10 cellular contexts compared by ENCODE assay signal in the genomic region with DNA sequence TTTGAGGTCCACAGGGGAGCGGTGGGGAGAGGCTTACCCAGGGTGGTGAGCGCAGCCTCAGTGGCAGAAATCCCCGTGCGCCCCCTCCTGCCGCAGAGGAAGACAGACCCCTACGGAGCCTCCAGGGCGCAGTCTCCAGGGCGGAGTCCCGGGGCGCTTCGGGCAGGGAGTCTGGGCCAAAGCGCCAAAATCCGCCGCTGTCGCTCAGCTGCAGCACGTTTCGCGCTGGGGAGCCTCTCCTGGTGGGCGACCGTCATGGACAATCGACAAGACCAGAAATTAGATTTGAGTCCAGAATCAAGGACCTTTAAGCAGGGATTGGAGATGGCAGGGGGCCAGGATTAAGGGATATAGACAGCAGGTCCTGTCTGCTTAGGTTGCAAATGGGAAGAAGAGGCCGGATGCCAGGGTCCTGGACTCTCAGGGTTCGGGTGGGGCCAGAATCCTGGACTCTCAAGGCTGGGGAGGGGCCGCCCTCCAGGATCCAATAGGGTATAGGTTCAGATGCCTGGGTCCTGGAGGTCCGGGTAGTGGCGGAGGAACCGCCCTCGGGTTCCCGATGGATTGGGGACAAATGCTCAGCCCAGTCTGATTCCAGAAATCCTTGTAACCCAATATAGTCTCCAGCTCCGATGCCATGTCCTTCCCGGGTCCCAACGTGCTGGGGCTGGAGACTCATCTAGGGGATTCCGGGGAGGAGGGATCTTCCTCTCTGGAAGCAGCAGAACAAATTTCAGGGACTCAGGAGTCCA. TPM values are rescaled to one million over a fixed set of nuclear protein-coding genes. Genes with fewer than 3 reads are reported as not detected.
DNase-seq lines count a peak whose midpoint lies in the region; ATAC-seq, FAIRE-seq and TF ChIP-seq lines count a peak whose summit lies in the region.
"Had no signal": no experiment of that assay in that cellular context is flagged by ENCODE, and none has a peak within 500 bp of the region (broad histone marks: within the 10 kb centered on the region; RNA-seq: fewer than 3 reads in every experiment).

No MANE protein-coding gene starts in this region.

- H4K20me1 ChIP-seq in PC-3 (ENCODE audit: low read length) (no peaks in the 10 kb centered on the region), H1 (replicated peaks in 1 of 2; ENCODE audit: control insufficient read depth in 1 of 2, insufficient read depth in 2 of 2, low read length in 2 of 2) (no peaks in the 10 kb centered on the region)

- CTCF ChIA-PET in PC-3 (lab: Charles Lee) = interaction anchor here (0.6 to 1.4 kb wide), 7 partner anchors 28 to 115 kb away, joined by 3 to 23 read pairs (median 5); no protein-coding TSS in a partner anchor
- CTCF ChIA-PET in H1 (lab: Charles Lee; ENCODE audit: partially characterized antibody) = interaction anchor here (0.6 to 9.9 kb wide), 17 partner anchors 9 to 241 kb away, joined by 3 to 326 read pairs (median 5); no protein-coding TSS in a partner anchor

- peak overlapping the region; percentile 64 for H3K4me3 ChIP-seq in PC-3 (ENCODE audit: low read length)
- peak overlapping the region; percentile 18 to 53 (median 34); a peak in 6 of 8 replicates for H3K4me3 ChIP-seq in H1 (ENCODE audit: extremely low read depth in 1 of 4, insufficient read depth in 2 of 4, low read depth in 3 of 4, low read length in 4 of 4)
- H3K4me3 ChIP-seq: MG63 had no signal

- 26% methylated on average over 33 of the region's 33 CpGs; no CpG with 5 or more reads in 1 of the 2 experiments for WGBS in H1 (ENCODE audit: extremely low coverage in 1 of 2, insufficient coverage in 1 of 2, insufficient read length in 1 of 2, insufficient replicate concordance in 2 of 2, low coverage in 1 of 2, low lambda C conversion rate in 2 of 2, missing lambda C conversion rate in 1 of 2), 2 experiments

- no peaks in the 10 kb centered on the region for H3K79me1 ChIP-seq in H1 (ENCODE audit: low read depth, low read length)

- TF ChIP-seq POLR2A in H1 (IDR thresholded peaks at IDR 0.05; ENCODE audit: control extremely low read depth in 1 of 2, low read depth in 2 of 2, low read length in 2 of 2) = no peak

- H2BK120ac ChIP-seq in H1 (replicated peaks; ENCODE audit: low read depth, low read length) = no peak overlapping the region

- TF ChIP-seq CTCF in PC-3 (conservative IDR thresholded peaks at IDR 0.05; ENCODE audit: low read depth, low read length) (no peak), H1 (IDR thresholded peaks at IDR 0.05; ENCODE audit: control extremely low read depth in 1 of 3, insufficient read depth in 1 of 3, low read depth in 1 of 3, low read length in 3 of 3) (peak in 1 of 3 experiments; percentile 8; a peak in 2 of 4 replicates)

- no peak overlapping the region for H2BK5ac ChIP-seq in H1 (ENCODE audit: low read depth, low read length)

- H3K4me1 Mint-ChIP-seq in activated CD4-positive, alpha-beta T cell treated with anti-CD3 and anti-CD28 coated beads, Interleukin-2, amount 10 ng/mL, durations not matched to agents 24 days and 14 days = peaks cover 29% of the 10 kb centered on the region

- H3K18ac ChIP-seq in H1 (ENCODE audit: extremely low read depth, low read length) = no peak overlapping the region; the same call in 1 of the 2 replicates

- peak overlapping the region; percentile 53 for H3K4me3 Mint-ChIP-seq in activated CD4-positive, alpha-beta T cell treated with anti-CD3 and anti-CD28 coated beads, Interleukin-2, amount 10 ng/mL, durations not matched to agents 24 days and 14 days

- no peak overlapping the region for H2BK12ac ChIP-seq in H1 (ENCODE audit: low read depth, low read length)

- no peak overlapping the region for H3K9ac ChIP-seq in PC-3 (ENCODE audit: low read length)
- no peak overlapping the region for H3K9ac ChIP-seq in H1 (replicated peaks in 1 of 4; ENCODE audit: extremely low read depth in 1 of 4, low read depth in 3 of 4, low read length in 3 of 4)

- peaks cover 17% of the 10 kb centered on the region for H3K4me1 ChIP-seq in PC-3 (ENCODE audit: insufficient read depth, low read length)
- H3K4me1 ChIP-seq in H1 (replicated peaks in 1 of 4; ENCODE audit: control insufficient read depth in 3 of 4, insufficient read depth in 4 of 4, low read length in 3 of 4) = peaks cover 0 to 2% (median 0%) of the 10 kb centered on the region in 4 experiments; a peak in 3 of 7 replicates

- no peaks in the 10 kb centered on the region for H3K36me3 ChIP-seq in PC-3 (ENCODE audit: low read depth, low read length)
- H3K36me3 ChIP-seq in H1 (ENCODE audit: control insufficient read depth in 2 of 4, insufficient read depth in 4 of 4, low read length in 3 of 4) = no peaks in the 10 kb centered on the region
- H3K36me3 ChIP-seq: MG63 had no signal

- H3K27ac ChIP-seq in PC-3 (ENCODE audit: low read length) = no peak overlapping the region
- H3K27ac ChIP-seq in H1 (ENCODE audit: low read depth, low read length) = no peak overlapping the region

- H3K9me3 Mint-ChIP-seq in activated CD4-positive, alpha-beta T cell treated with anti-CD3 and anti-CD28 coated beads, Interleukin-2, amount 10 ng/mL, durations not matched to agents 24 days and 14 days = no peaks in the 10 kb centered on the region

- H3K9me3 ChIP-seq in PC-3 (ENCODE audit: low read length) (no peaks in the 10 kb centered on the region), H1 (ENCODE audit: insufficient read depth in 2 of 2, low read depth in 1 of 2, low read length in 1 of 2) (no peaks in the 10 kb centered on the region)
- H3K9me3 ChIP-seq: MG63 had no signal

- peaks cover 66% of the 10 kb centered on the region for H3K27me3 Mint-ChIP-seq in activated CD4-positive, alpha-beta T cell treated with anti-CD3 and anti-CD28 coated beads, Interleukin-2, amount 10 ng/mL, durations not matched to agents 24 days and 14 days

- DNase-seq in activated CD4-positive, alpha-beta T cell treated with anti-CD3 and anti-CD28 coated beads, Interleukin-2, amount 10 ng/mL, durations not matched to agents 24 days and 14 days = peak; percentile 64
- no peak for DNase-seq in activated CD4-positive, alpha-beta T cell treated with anti-CD3 and anti-CD28 coated beads for 48 hours
- no peak for DNase-seq in PC-3
- peak in 1 of 2 experiments; percentile 55 for DNase-seq in H1 (ENCODE audit: low read depth in 1 of 2, low spot score in 2 of 2)
- DNase-seq in sciatic nerve (ENCODE audit: low spot score) = no peak
- DNase-seq in stimulated activated naive CD4-positive, alpha-beta T cell (lab: John Stamatoyannopoulos, UW) = no peak
- no peak for DNase-seq in stimulated activated CD4-positive, alpha-beta T cell treated with anti-CD3 and anti-CD28 coated beads, Interleukin-15, amount 100 ng/mL, for 24 hours
- DNase-seq: NCI-H524 treated with DMSO at 0.1 percent for 48 hours had no signal

- no peak overlapping the region; the same call in 1 of the 2 replicates for H4K8ac ChIP-seq in H1 (ENCODE audit: extremely low read depth, insufficient read depth, low read length)

- no peaks in the 10 kb centered on the region for H3K36me3 Mint-ChIP-seq in activated CD4-positive, alpha-beta T cell treated with anti-CD3 and anti-CD28 coated beads, Interleukin-2, amount 10 ng/mL, durations not matched to agents 24 days and 14 days (ENCODE audit: low read depth)

- intact Hi-C loops in activated CD4-positive, alpha-beta T cell treated with anti-CD3 and anti-CD28 coated beads, Interleukin-2, amount 10 ng/mL, durations not matched to agents 24 days and 14 days (cut with micrococcal nuclease) = loop anchor here (2.0 to 10.0 kb wide), 3 partner anchors 15 to 249 kb away; partner anchors contain the start of gene DHX16
- intact Hi-C loops in PC-3 (cut with micrococcal nuclease) (loop anchor here (5.0 to 10.0 kb wide), 2 partner anchors 191 to 243 kb away; partner anchors contain the start of genes DHX16 and TUBB), sciatic nerve (cut with DNase I) (no loop called here)

- no peak overlapping the region for H3K4ac ChIP-seq in H1 (replicated peaks; ENCODE audit: insufficient read length, low read depth, low read length)

- H3K27me3 ChIP-seq in PC-3 (ENCODE audit: low read length) = peaks cover 36% of the 10 kb centered on the region
- peaks cover 7 to 23% (median 17%) of the 10 kb centered on the region in 4 experiments; a peak in 6 of 7 replicates for H3K27me3 ChIP-seq in H1 (replicated peaks in 1 of 4; ENCODE audit: control insufficient read depth in 3 of 4, extremely low read depth in 1 of 4, insufficient read depth in 3 of 4, low read length in 3 of 4)

- H3K79me2 ChIP-seq in PC-3 (ENCODE audit: low read length) = no peaks in the 10 kb centered on the region
- H3K79me2 ChIP-seq in H1 (ENCODE audit: control insufficient read depth in 1 of 2, insufficient read depth in 2 of 2, low read length in 2 of 2) = no peaks in the 10 kb centered on the region

- no peak overlapping the region for H2BK20ac ChIP-seq in H1 (ENCODE audit: low read length)

- peaks cover 5% of the 10 kb centered on the region; the same call in 1 of the 2 replicates for H3K23me2 ChIP-seq in H1 (ENCODE audit: low read depth, low read length)

- H3K27ac Mint-ChIP-seq in activated CD4-positive, alpha-beta T cell treated with anti-CD3 and anti-CD28 coated beads, Interleukin-2, amount 10 ng/mL, durations not matched to agents 24 days and 14 days = no peak overlapping the region

- H2AFZ ChIP-seq in PC-3 (ENCODE audit: low read length) (peak overlapping the region; percentile 72), H1 (ENCODE audit: low read length) (peak overlapping the region; percentile 92)

- POLR2A ChIA-PET in PC-3 (lab: Charles Lee; ENCODE audit: unreplicated experiment) = no interaction called here
- POLR2A ChIA-PET in H1 (lab: Charles Lee; ENCODE audit: partially characterized antibody) = interaction anchor here (1.0 to 1.9 kb wide), 4 partner anchors 15 to 119 kb away, joined by 3 to 5 read pairs (median 4); no protein-coding TSS in a partner anchor

- no peak for TF ChIP-seq EP300 in H1 (IDR thresholded peaks at IDR 0.05; ENCODE audit: borderline replicate concordance in 1 of 2, low read depth in 2 of 2, low read length in 2 of 2)

- H2BK15ac ChIP-seq in H1 (ENCODE audit: low read length) = no peak overlapping the region

- no TSS peak for BruUV-seq in PC-3 (replicated peaks; lab: Mats Ljungman, UMichigan)

- H3K14ac ChIP-seq in H1 (ENCODE audit: insufficient read length) = no peak overlapping the region

- TF ChIP-seq RAD21 in H1 (IDR thresholded peaks at IDR 0.05 in 1 of 2, conservative IDR thresholded peaks at IDR 0.05 in 1 of 2; ENCODE audit: low read depth in 2 of 2, low read length in 2 of 2) = 0 out of 4 replicates have a peak, but pooled peaks of 1 of the 2 experiments have one; percentile 9

- no peaks in the 10 kb centered on the region for H3K9me2 ChIP-seq in PC-3 (replicated peaks; ENCODE audit: low read length)

- no peak for FAIRE-seq in H1 (lab: Jason Lieb, UNC)

- H3K23ac ChIP-seq in H1 (ENCODE audit: insufficient read length) = no peak overlapping the region

- no peak overlapping the region for H3K56ac ChIP-seq in H1 (replicated peaks; ENCODE audit: insufficient read length, low read depth, low read length)

- peak overlapping the region; percentile 97 for H3K4me2 ChIP-seq in PC-3 (ENCODE audit: low read length)
- H3K4me2 ChIP-seq in H1 (ENCODE audit: insufficient read depth in 1 of 2, low read depth in 2 of 2, low read length in 2 of 2) = peak overlapping the region; percentile 39 to 80

- no peak overlapping the region for H4K91ac ChIP-seq in H1 (replicated peaks; ENCODE audit: insufficient read length, low read length)

- no peaks in the 10 kb centered on the region for H3F3A ChIP-seq in PC-3 (ENCODE audit: low read length, unreplicated experiment)

- H2AK5ac ChIP-seq in H1 (ENCODE audit: low read depth, low read length) = no peak overlapping the region

- H4K5ac ChIP-seq in H1 (ENCODE audit: insufficient read length, low read depth, low read length) = no peak overlapping the region

- ATAC-seq in PC-3 = peak; percentile 27
- peak; percentile 27 for ATAC-seq in sciatic nerve
- ATAC-seq in GM21619 (IDR thresholded peaks at IDR 0.05; ENCODE audit: unreplicated experiment) = no peak

RNA-seq across cellular contexts. Expression of gene HLA-E, which starts 7.9 kb away (rescaled TPM):
- 484 and 488 TPM in 2 replicates for total RNA-seq in activated CD4-positive, alpha-beta T cell treated with anti-CD3 and anti-CD28 coated beads, Interleukin-2, amount 10 ng/mL, durations not matched to agents 24 days and 14 days
- total RNA-seq in PC-3 (2014; rRNA removed) = 131 and 161 TPM in 2 replicates
- 24.4 and 28.0 TPM in 2 replicates for total RNA-seq in H1 (2021; fragmentation: NEBNext Ultra II Directional; extraction: Animal tissue kit (Norgen Biotek cat#: 25700))
- 20.2 and 26.1 TPM in 2 replicates for polyA plus RNA-seq in H1 (2011; rRNA removed)
- polyA plus RNA-seq in H1 (2011; cell fraction: cytosol; rRNA removed) = 29.0 TPM
- polyA plus RNA-seq in H1 (2011; cell fraction: nucleus; rRNA removed) = 29.1 TPM
- polyA plus RNA-seq in H1 (2012, experiment 1 of 2) = 26.1 to 29.2 TPM (median 27.6 TPM) in 4 replicates
- polyA plus RNA-seq in H1 (2012, experiment 2 of 2) = 30.7 TPM
- 35.3 TPM for polyA plus RNA-seq in H1 (2013, experiment 1 of 2)
- polyA plus RNA-seq in H1 (2013, experiment 2 of 2) = 41.8 TPM
- polyA minus RNA-seq in H1 (2011; rRNA and poly(A)+ RNA removed) = 17.0 and 18.3 TPM in 2 replicates
- 16.2 TPM for polyA minus RNA-seq in H1 (2011; cell fraction: cytosol; rRNA and poly(A)+ RNA removed)
- polyA minus RNA-seq in H1 (2011; cell fraction: nucleus; rRNA and poly(A)+ RNA removed) = 20.6 TPM
- 546 TPM for total RNA-seq in sciatic nerve
